ENCODE assay signal across 8 cellular contexts in genomic region chr22:36366291-36366708, GRCh38. TPM values are rescaled to one million over a fixed set of nuclear protein-coding genes. Genes with fewer than 3 reads are reported as not detected.
DNase-seq lines count a peak whose midpoint lies in the region; ATAC-seq and TF ChIP-seq lines count a peak whose summit lies in the region.

No MANE protein-coding gene starts in this region.

- TF ChIP-seq POLR2A in heart left ventricle (IDR thresholded peaks at IDR 0.05) (no peak), gastrocnemius medialis (IDR thresholded peaks at IDR 0.05) (no peak)

- H3K36me3 ChIP-seq in GM23338 (ENCODE audit: insufficient read depth) (no peaks in the 10 kb centered on the region), heart left ventricle (peaks cover 0 to 49% (median 10%) of the 10 kb centered on the region in 9 donors), gastrocnemius medialis (no peaks in the 10 kb centered on the region)

- peak overlapping the region; percentile 99 for H3K27ac ChIP-seq in GM23338 (ENCODE audit: low read depth)
- peak overlapping the region; percentile 43 to 99 (median 88) for H3K27ac ChIP-seq in heart left ventricle
- peak overlapping the region; percentile 82 to 84 (median 83) for H3K27ac ChIP-seq in gastrocnemius medialis

- H3K9me3 Mint-ChIP-seq in GM23338 = no peaks in the 10 kb centered on the region
- no peaks in the 10 kb centered on the region for H3K9me3 Mint-ChIP-seq in activated CD8-positive, alpha-beta T cell treated with anti-CD3 and anti-CD28 coated beads for 36 hours

- no peaks in the 10 kb centered on the region for H3K9me3 ChIP-seq in heart left ventricle
- no peaks in the 10 kb centered on the region for H3K9me3 ChIP-seq in gastrocnemius medialis

- intact Hi-C loops in activated CD8-positive, alpha-beta T cell treated with anti-CD3 and anti-CD28 coated beads for 36 hours (cut with micrococcal nuclease) = loop anchor here (5.0 kb wide), 1 partner anchor 86 kb away; no protein-coding TSS in a partner anchor
- intact Hi-C loops in heart left ventricle (cut with DNase I) (loop anchor here in 8 of 10 donors (5.0 kb wide), 3 partner anchors 34 to 101 kb away; no protein-coding TSS in a partner anchor), gastrocnemius medialis (cut with DNase I; ENCODE audit: low total_unique reads) (no loop called here)

- H3K27me3 ChIP-seq in GM23338 (ENCODE audit: insufficient read depth) (no peaks in the 10 kb centered on the region), heart left ventricle (no peaks in the 10 kb centered on the region), gastrocnemius medialis (no peaks in the 10 kb centered on the region)

- peaks cover 90% of the 10 kb centered on the region for H3K4me1 Mint-ChIP-seq in GM23338
- H3K4me1 Mint-ChIP-seq in activated CD8-positive, alpha-beta T cell treated with anti-CD3 and anti-CD28 coated beads for 36 hours (ENCODE audit: low read depth) = peaks cover 95% of the 10 kb centered on the region

- H2AFZ ChIP-seq in GM23338 = no peak overlapping the region

- H4K20me1 ChIP-seq in GM23338 (replicated peaks; ENCODE audit: insufficient read depth) = peaks cover 29% of the 10 kb centered on the region

- in situ Hi-C loops in gastrocnemius medialis (cut with MboI; ENCODE audit: low sequenced_read_pairs in 4 of 4) = no loop called here

- CTCF ChIA-PET in activated CD8-positive, alpha-beta T cell treated with anti-CD3 and anti-CD28 coated beads for 36 hours (lab: Charles Lee) = interaction anchor here (0.7 to 4.0 kb wide), 5 partner anchors 11 to 65 kb away, joined by 3 to 28 read pairs (median 8); no protein-coding TSS in a partner anchor

- H3K27ac Mint-ChIP-seq in GM23338 = peak overlapping the region; percentile 95
- H3K27ac Mint-ChIP-seq in activated CD8-positive, alpha-beta T cell treated with anti-CD3 and anti-CD28 coated beads for 36 hours = peak overlapping the region; percentile 98

- no peak for ATAC-seq in GM23338
- ATAC-seq in activated CD8-positive, alpha-beta T cell treated with anti-CD3 and anti-CD28 coated beads for 36 hours = no peak
- peak in 1 of 4 donors; percentile 16 for ATAC-seq in heart left ventricle
- no peak for ATAC-seq in gastrocnemius medialis
- ATAC-seq in HG03108 (IDR thresholded peaks at IDR 0.05; ENCODE audit: unreplicated experiment) = no peak
- no peak for ATAC-seq in GM21723 (IDR thresholded peaks at IDR 0.05; ENCODE audit: unreplicated experiment)

- no peaks in the 10 kb centered on the region for H3K9me2 ChIP-seq in GM23338 (ENCODE audit: insufficient read depth)

- TF ChIP-seq CTCF in GM23338 (conservative IDR thresholded peaks at IDR 0.05; ENCODE audit: low read depth in 2 of 2) (no peak), heart left ventricle (IDR thresholded peaks at IDR 0.05) (no peak), gastrocnemius medialis (IDR thresholded peaks at IDR 0.05 in 4 of 5, conservative IDR thresholded peaks at IDR 0.05 in 1 of 5) (no peak)
- no peak for TF ChIP-seq CTCF in activated CD8-positive, alpha-beta T cell treated with anti-CD3 and anti-CD28 coated beads for 36 hours (IDR thresholded peaks at IDR 0.05)

- no peak overlapping the region for H3K4me3 ChIP-seq in GM23338
- H3K4me3 ChIP-seq in heart left ventricle = peak overlapping the region in 4 of 12 donors; percentile 3 to 37 (median 18)
- no peak overlapping the region for H3K4me3 ChIP-seq in gastrocnemius medialis

- POLR2A ChIA-PET in activated CD8-positive, alpha-beta T cell treated with anti-CD3 and anti-CD28 coated beads for 36 hours (lab: Charles Lee) = interaction anchor here (1.1 to 42.1 kb wide), 4 partner anchors 10 to 26 kb away, joined by 5 to 1125 read pairs (median 40); no protein-coding TSS in a partner anchor

- peaks cover 10% of the 10 kb centered on the region for H3K36me3 Mint-ChIP-seq in GM23338 (ENCODE audit: low read depth)
- peaks cover 62% of the 10 kb centered on the region for H3K36me3 Mint-ChIP-seq in activated CD8-positive, alpha-beta T cell treated with anti-CD3 and anti-CD28 coated beads for 36 hours (ENCODE audit: low read depth)

- 26 to 33% (median 28%) methylated on average over 10 of the region's 10 CpGs for WGBS in heart left ventricle, 4 donors

- peaks cover 26% of the 10 kb centered on the region for H3F3A ChIP-seq in GM23338 (replicated peaks; ENCODE audit: low read depth)

- peak overlapping the region; percentile 68 for H3K4me2 ChIP-seq in GM23338

- DNase-seq in GM23338 (ENCODE audit: low spot score) (no peak), heart left ventricle (no peak), gastrocnemius medialis (no peak), AG08396 (ENCODE audit: low spot score) (no peak), NCI-H526 treated with DMSO at 0.1 percent for 48 hours (lab: John Stamatoyannopoulos, UW) (no peak)
- DNase-seq in activated CD8-positive, alpha-beta T cell treated with anti-CD3 and anti-CD28 coated beads for 36 hours = peak; percentile 67

- peaks cover 94% of the 10 kb centered on the region for H3K4me1 ChIP-seq in GM23338 (ENCODE audit: insufficient read depth)
- peaks cover 40 to 100% (median 100%) of the 10 kb centered on the region in 12 donors for H3K4me1 ChIP-seq in heart left ventricle
- H3K4me1 ChIP-seq in gastrocnemius medialis = peaks cover 76 to 97% of the 10 kb centered on the region in 2 donors

- H3K79me2 ChIP-seq in GM23338 (replicated peaks; ENCODE audit: insufficient read depth) = peaks cover 95% of the 10 kb centered on the region

- peak overlapping the region; percentile 50 for H3K4me3 Mint-ChIP-seq in GM23338
- H3K4me3 Mint-ChIP-seq in activated CD8-positive, alpha-beta T cell treated with anti-CD3 and anti-CD28 coated beads for 36 hours = peak overlapping the region; percentile 69

- H3K27me3 Mint-ChIP-seq in GM23338 (ENCODE audit: insufficient read depth, low read depth, poor library complexity) = peaks cover 25% of the 10 kb centered on the region
- no peaks in the 10 kb centered on the region for H3K27me3 Mint-ChIP-seq in activated CD8-positive, alpha-beta T cell treated with anti-CD3 and anti-CD28 coated beads for 36 hours

TF ChIP-seq in GM23338, 12 proteins besides CTCF, POLR2A, EP300 and RAD21 (continues in another document):
- TF ChIP-seq ZNF462 (CRISPR knock-in tag; IDR thresholded peaks at IDR 0.05) (no peak), CREB1 (CRISPR knock-in tag; IDR thresholded peaks at IDR 0.05; ENCODE audit: low read depth) (no peak)

RNA-seq across cellular contexts. Expression of gene MYH9, which starts 21.5 kb away (rescaled TPM):
- 204 and 233 TPM in 2 replicates for total RNA-seq in GM23338 (2014; rRNA removed; shearing (Covaris generic))
- 55.4 and 58.4 TPM in 2 replicates for polyA plus RNA-seq in GM23338 (2016; fragmentation: Nextera tagmentation; extraction: Ambion mirVana)
- total RNA-seq in activated CD8-positive, alpha-beta T cell treated with anti-CD3 and anti-CD28 coated beads for 36 hours = 100 to 1,000 TPM; 624 to 679 TPM
- 100 to 1,000 TPM; 126 to 482 (median 238) TPM for total RNA-seq in heart left ventricle
- polyA plus RNA-seq in heart left ventricle = 100 to 1,000 TPM; 109 to 407 TPM
- 100 to 1,000 TPM in 3 of 4 donors, 10 to 100 TPM in 1; 38.9 to 115 (median 104) TPM for total RNA-seq in gastrocnemius medialis
